Comparison of ENCODE assay signal across 8 cellular contexts in genomic region chr3:194395767-194396527, GRCh38. TPM values are rescaled to one million over a fixed set of nuclear protein-coding genes. Genes with fewer than 3 reads are reported as not detected.
DNase-seq lines count a peak whose midpoint lies in the region; ATAC-seq lines count a peak whose summit lies in the region.
"Had no signal": no experiment of that assay in that cellular context is flagged by ENCODE, and none has a peak within 500 bp of the region (broad histone marks: within the 10 kb centered on the region; RNA-seq: fewer than 3 reads in every experiment).

No MANE protein-coding gene starts in this region.

- WGBS in right cardiac atrium = 51% methylated on average over 25 of the region's 25 CpGs

- intact Hi-C loops in right cardiac atrium (cut with DNase I) = no loop called here

- no peaks in the 10 kb centered on the region for H3K4me1 ChIP-seq in right cardiac atrium (ENCODE audit: control insufficient read depth, insufficient read depth, low read length)

- no peak overlapping the region for H3K27ac ChIP-seq in right cardiac atrium (ENCODE audit: low read length)

- no peaks in the 10 kb centered on the region for H3K9me3 ChIP-seq in right cardiac atrium (ENCODE audit: control insufficient read depth, low read length)

- ATAC-seq in right cardiac atrium = peak; percentile 59 to 77
- no peak for ATAC-seq in HG02798 (IDR thresholded peaks at IDR 0.05; ENCODE audit: poor library complexity, unreplicated experiment)

- no peaks in the 10 kb centered on the region for H3K27me3 ChIP-seq in right cardiac atrium (ENCODE audit: control insufficient read depth, insufficient read depth)

- H3K4me3 ChIP-seq in right cardiac atrium (ENCODE audit: low read length) = no peak overlapping the region

- DNase-seq in MV-4-11 (lab: John Stamatoyannopoulos, UW) (peak; percentile 54), right cardiac atrium (peak in 2 of 3 donors; percentile 34 to 71), superior temporal gyrus (ENCODE audit: extremely low spot score) (no peak), NCI-H1105 treated with DMSO at 0.1 percent for 48 hours (lab: John Stamatoyannopoulos, UW) (no peak)
- DNase-seq in activated CD8-positive, alpha-beta memory T cell treated with anti-CD3 and anti-CD28 coated beads, Interleukin-2, amount 50 U/mL, for 48 hours = peak; percentile 69
- DNase-seq in stimulated activated CD4-positive, alpha-beta T cell treated with anti-CD3 and anti-CD28 coated beads, Interleukin-1b, Interleukin-23, amount 100 ng/mL, for 48 hours = peak; percentile 55

RNA-seq across cellular contexts. Expression of gene GP5, which starts 3.1 kb away (rescaled TPM):
- total RNA-seq in right cardiac atrium = not detected
- 0.07 TPM for polyA plus RNA-seq in right cardiac atrium
- total RNA-seq: neural crest cell had no signal

RNA-seq across cellular contexts. Expression of gene LRRC15, which starts 26.4 kb away (rescaled TPM):
- total RNA-seq in right cardiac atrium = under 1 TPM in 3 of 4 donors, not detected in 1; 0.03 to 0.06 (median 0.06) TPM
- 0.07 TPM for polyA plus RNA-seq in right cardiac atrium
- total RNA-seq: neural crest cell had no signal

RNA-seq across cellular contexts. Expression of gene CPN2, which starts 44.8 kb away (rescaled TPM):
- not detected for total RNA-seq in right cardiac atrium
- polyA plus RNA-seq in right cardiac atrium = 0.07 TPM
- total RNA-seq: neural crest cell had no signal

Comparison
In these comparisons a context has a peak if more than half of its experiments do, and no peak if none do; other contexts are left out.
1. DNase-seq: peak in MV-4-11 (single experiment), activated CD8-positive, alpha-beta memory T cell treated with anti-CD3 and anti-CD28 coated beads, Interleukin-2, amount 50 U/mL, for 48 hours (single experiment), right cardiac atrium (2 of 3) and stimulated activated CD4-positive, alpha-beta T cell treated with anti-CD3 and anti-CD28 coated beads, Interleukin-1b, Interleukin-23, amount 100 ng/mL, for 48 hours (single experiment); none in superior temporal gyrus (single experiment) and NCI-H1105 treated with DMSO at 0.1 percent for 48 hours (single experiment).